Comparison of ENCODE assay signal across 17 cellular contexts in the genomic region with DNA sequence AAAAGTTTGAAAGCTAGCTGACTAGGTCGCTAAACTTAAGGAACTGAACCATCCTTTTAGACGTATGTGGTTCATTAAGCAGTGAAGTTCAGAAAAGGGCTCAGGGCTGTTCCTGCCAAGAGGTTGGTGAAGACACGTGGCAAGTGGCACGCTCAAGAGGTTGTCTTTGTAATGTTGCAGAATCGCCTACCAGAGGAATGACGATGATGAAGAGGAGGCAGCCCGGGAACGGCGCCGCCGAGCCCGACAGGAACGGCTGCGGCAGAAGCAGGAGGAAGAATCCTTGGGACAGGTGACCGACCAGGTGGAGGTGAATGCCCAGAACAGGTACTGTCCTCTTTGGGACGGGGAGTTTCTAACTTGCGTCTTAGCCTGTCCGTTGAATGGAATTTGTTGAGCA. TPM values are rescaled to one million over a fixed set of nuclear protein-coding genes. Genes with fewer than 3 reads are reported as not detected.
DNase-seq lines count a peak whose midpoint lies in the region; ATAC-seq and TF ChIP-seq lines count a peak whose summit lies in the region.
"Had no signal": no experiment of that assay in that cellular context is flagged by ENCODE, and none has a peak within 500 bp of the region (broad histone marks: within the 10 kb centered on the region; RNA-seq: fewer than 3 reads in every experiment).

No MANE protein-coding gene starts in this region.

- no peak for ATAC-seq in GM19463 (IDR thresholded peaks at IDR 0.05; ENCODE audit: unreplicated experiment)
- ATAC-seq in right cardiac atrium: no peak

- TF ChIP-seq EP300 in esophagus muscularis mucosa (IDR thresholded peaks at IDR 0.05) (no peak), sigmoid colon (IDR thresholded peaks at IDR 0.05) (no peak)

- peaks cover 99% of the 10 kb centered on the region for H3K4me1 Mint-ChIP-seq in HFFc6 (ENCODE audit: low read depth)

- DNase-seq in HFFc6 (no peak), esophagus muscularis mucosa (ENCODE audit: extremely low spot score) (peak; percentile 57), sigmoid colon (no peak), epidermal melanocyte (ENCODE audit: insufficient read length, low spot score) (no peak), right cardiac atrium (no peak)
- DNase-seq in activated CD4-positive, alpha-beta T cell treated with anti-CD3 and anti-CD28 coated beads for 1 hour: no peak
- DNase-seq: ACHN; BE2C; C1 segment of cervical spinal cord; Caco-2; CD4-positive, alpha-beta T cell; DMS153; DMS79; GDM1; HCEC 1CT had no signal

- intact Hi-C loops in esophagus muscularis mucosa (cut with DNase I) (no loop called here), sigmoid colon (cut with DNase I) (no loop called here), right cardiac atrium (cut with DNase I) (no loop called here)

- no peaks in the 10 kb centered on the region for H3K27me3 ChIP-seq in esophagus muscularis mucosa
- H3K27me3 ChIP-seq in sigmoid colon: no peaks in the 10 kb centered on the region
- H3K27me3 ChIP-seq in right cardiac atrium (ENCODE audit: control insufficient read depth, insufficient read depth): no peaks in the 10 kb centered on the region
- H3K27me3 ChIP-seq: BE2C had no signal

- peaks cover 68% of the 10 kb centered on the region for H3K27me3 Mint-ChIP-seq in HFFc6 (ENCODE audit: insufficient read depth)
- H3K27me3 Mint-ChIP-seq: CD4-positive, alpha-beta T cell had no signal

- no peak for TF ChIP-seq CTCF in HFFc6 (IDR thresholded peaks at IDR 0.05)
- TF ChIP-seq CTCF in esophagus muscularis mucosa (IDR thresholded peaks at IDR 0.05): no peak
- no peak for TF ChIP-seq CTCF in sigmoid colon (IDR thresholded peaks at IDR 0.05)

- H3K27ac ChIP-seq in esophagus muscularis mucosa (replicated peaks in 1 of 4) (peak overlapping the region; percentile 34 to 89 (median 66)), sigmoid colon (peak overlapping the region in 3 of 4 donors; percentile 39 to 88 (median 44)), right cardiac atrium (ENCODE audit: low read length) (no peak overlapping the region)
- H3K27ac ChIP-seq: HL-60 had no signal

- peaks cover 0 to 34% (median 17%) of the 10 kb centered on the region in 4 donors for H3K36me3 ChIP-seq in esophagus muscularis mucosa
- peaks cover 0 to 41% (median 6%) of the 10 kb centered on the region in 4 donors for H3K36me3 ChIP-seq in sigmoid colon

- H3K36me3 Mint-ChIP-seq in HFFc6 (ENCODE audit: low read depth): peaks cover 86% of the 10 kb centered on the region

- H3K4me3 Mint-ChIP-seq in HFFc6: peak overlapping the region; percentile 68
- H3K4me3 Mint-ChIP-seq: CD4-positive, alpha-beta T cell had no signal

- H3K9me3 Mint-ChIP-seq in HFFc6: peaks cover 40% of the 10 kb centered on the region
- H3K9me3 Mint-ChIP-seq: CD4-positive, alpha-beta T cell had no signal

- no peak for TF ChIP-seq POLR2A in esophagus muscularis mucosa (IDR thresholded peaks at IDR 0.05; ENCODE audit: low read depth)
- no peak for TF ChIP-seq POLR2A in sigmoid colon (IDR thresholded peaks at IDR 0.05)

- 94% methylated on average over 18 of the region's 18 CpGs for WGBS in esophagus muscularis mucosa
- 94 to 96% methylated on average over 18 of the region's 18 CpGs for WGBS in sigmoid colon, 2 donors
- 91% methylated on average over 18 of the region's 18 CpGs for WGBS in right cardiac atrium

- peaks cover 32 to 72% (median 70%) of the 10 kb centered on the region in 4 donors for H3K4me1 ChIP-seq in esophagus muscularis mucosa
- H3K4me1 ChIP-seq in sigmoid colon: peaks cover 0 to 63% (median 52%) of the 10 kb centered on the region in 4 donors
- H3K4me1 ChIP-seq in right cardiac atrium (ENCODE audit: control insufficient read depth, insufficient read depth, low read length): peaks cover 16% of the 10 kb centered on the region
- H3K4me1 ChIP-seq: BE2C, Caco-2 had no signal

- H3K9me3 ChIP-seq in esophagus muscularis mucosa (no peaks in the 10 kb centered on the region), sigmoid colon (no peaks in the 10 kb centered on the region), right cardiac atrium (ENCODE audit: control insufficient read depth, low read length) (no peaks in the 10 kb centered on the region)
- H3K9me3 ChIP-seq: BE2C had no signal

- H3K4me3 ChIP-seq in esophagus muscularis mucosa (no peak overlapping the region), sigmoid colon (no peak overlapping the region), right cardiac atrium (ENCODE audit: low read length) (no peak overlapping the region)

- H3K27ac Mint-ChIP-seq in HFFc6: peak overlapping the region; percentile 54
- H3K27ac Mint-ChIP-seq: CD4-positive, alpha-beta T cell had no signal

RNA-seq across cellular contexts. Expression of a gene that starts 57.7 kb away (rescaled TPM):
- under 1 TPM; 0.38 to 0.76 (median 0.68) TPM for total RNA-seq in HFFc6 (2021; fragmentation: NEBNext Ultra II Directional; extraction: Animal tissue kit (Norgen Biotek cat#: 25700))
- total RNA-seq in esophagus muscularis mucosa (1 to 10 TPM in 3 of 4 donors, under 1 TPM in 1; 0.66 to 3.3 (median 1.7) TPM), sigmoid colon (1 to 10 TPM in 3 of 4 donors, under 1 TPM in 1; 0.95 to 3.1 (median 1.1) TPM), right cardiac atrium (1 to 10 TPM; 1.2 to 3.4 (median 1.8) TPM)
- polyA plus RNA-seq in sigmoid colon (under 1 TPM; 0.23 to 0.93 (median 0.60) TPM), right cardiac atrium (0.81 TPM)
